1 cellular context compared by ENCODE assay signal in genomic region chr11:118230088-118230487, GRCh38.
TF ChIP-seq lines count a peak whose summit lies in the region.

No MANE protein-coding gene starts in this region.

TF ChIP-seq in SK-N-SH treated with all-trans-retinoic acid at 6 μM for 48 hours, 23 proteins besides CTCF, POLR2A, EP300 and RAD21 (continued from another document):
- TF ChIP-seq CSRNP3 (CRISPR knock-in tag; IDR thresholded peaks at IDR 0.05) (no peak), ZFP3 (CRISPR knock-in tag; IDR thresholded peaks at IDR 0.05) (no peak), RARB (CRISPR knock-in tag; IDR thresholded peaks at IDR 0.05) (no peak), CREB5 (CRISPR knock-in tag; IDR thresholded peaks at IDR 0.05; ENCODE audit: low read depth) (no peak), ZNF70 (CRISPR knock-in tag; IDR thresholded peaks at IDR 0.05) (no peak)
